Comparison of ENCODE assay signal across 8 cellular contexts in genomic region chr10:102782698-102783540, GRCh38. TPM values are rescaled to one million over a fixed set of nuclear protein-coding genes. Genes with fewer than 3 reads are reported as not detected.
DNase-seq lines count a peak whose midpoint lies in the region; ATAC-seq and TF ChIP-seq lines count a peak whose summit lies in the region.

No MANE protein-coding gene starts in this region.

- peak; percentile 78 to 85 for ATAC-seq in right cardiac atrium

- TF ChIP-seq CTCF in astrocyte of the cerebellum (IDR thresholded peaks at IDR 0.05; ENCODE audit: low read depth, low read length, missing control alignments) (no peak), sigmoid colon (IDR thresholded peaks at IDR 0.05) (peak in 1 of 4 experiments; percentile 16), GM10248 (IDR thresholded peaks at IDR 0.05; ENCODE audit: control extremely low read depth, extremely low read depth, low read depth, missing control alignments) (no peak)

- H3K4me1 ChIP-seq in right cardiac atrium (ENCODE audit: control insufficient read depth, insufficient read depth, low read length) (peaks cover 60% of the 10 kb centered on the region), sigmoid colon (peaks cover 0 to 92% (median 79%) of the 10 kb centered on the region in 4 donors)

- H3K27ac ChIP-seq in right cardiac atrium (ENCODE audit: low read length) (peak overlapping the region; percentile 87), sigmoid colon (peak overlapping the region; percentile 84 to 99 (median 94))

- H3K4me3 ChIP-seq in astrocyte of the cerebellum (ENCODE audit: low read depth, low read length) (no peak overlapping the region), right cardiac atrium (ENCODE audit: low read length) (no peak overlapping the region), sigmoid colon (peak overlapping the region in 2 of 4 donors; percentile 10 to 17)

- in situ Hi-C loops in astrocyte of the cerebellum (cut with HindIII; ENCODE audit: low sequenced_read_pairs): no loop called here

- TF ChIP-seq EP300 in sigmoid colon (IDR thresholded peaks at IDR 0.05): peak in 2 of 4 donors; percentile 82 to 91

- WGBS in right cardiac atrium: 17% methylated on average over 18 of the region's 18 CpGs
- 71 to 77% methylated on average over 18 of the region's 18 CpGs for WGBS in sigmoid colon, 2 donors

- H3K27me3 ChIP-seq in right cardiac atrium (ENCODE audit: control insufficient read depth, insufficient read depth) (no peaks in the 10 kb centered on the region), sigmoid colon (no peaks in the 10 kb centered on the region)

- POLR2A ChIA-PET in GM10248 (lab: Yijun Ruan, JAX): no interaction called here

- no peaks in the 10 kb centered on the region for H3K9me3 ChIP-seq in right cardiac atrium (ENCODE audit: control insufficient read depth, low read length)
- H3K9me3 ChIP-seq in sigmoid colon: no peaks in the 10 kb centered on the region

- DNase-seq in EL (peak; percentile 31), astrocyte of the cerebellum (ENCODE audit: low read depth) (peak; percentile 99), right cardiac atrium (peak; percentile 73 to 92 (median 85)), sigmoid colon (peak; percentile 95), NCI-H187 treated with DMSO at 0.1 percent for 48 hours (lab: John Stamatoyannopoulos, UW) (no peak), GM10248 (ENCODE audit: extremely low spot score) (no peak), DMS79 (lab: John Stamatoyannopoulos, UW) (no peak)
- no peak for DNase-seq in activated CD8-positive, alpha-beta memory T cell treated with anti-CD3 and anti-CD28 coated beads for 24 hours

- CTCF ChIA-PET in GM10248 (lab: Yijun Ruan, JAX): interaction anchor here (1.6 kb wide), 1 partner anchor 9 kb away, joined by 5 read pairs; no protein-coding TSS in a partner anchor

- no peaks in the 10 kb centered on the region for H3K36me3 ChIP-seq in sigmoid colon

- intact Hi-C loops in right cardiac atrium (cut with DNase I): no loop called here
- intact Hi-C loops in sigmoid colon (cut with DNase I): loop anchor here (2.0 kb wide), 1 partner anchor 18 kb away; no protein-coding TSS in a partner anchor

- TF ChIP-seq POLR2A in sigmoid colon (IDR thresholded peaks at IDR 0.05): peak in 1 of 2 donors; percentile 13

RNA-seq across cellular contexts. Expression of gene WBP1L, which starts 39.2 kb away (rescaled TPM):
- 10 to 100 TPM; 35.2 to 50.5 (median 37.8) TPM for total RNA-seq in right cardiac atrium
- 19.1 TPM for polyA plus RNA-seq in right cardiac atrium
- total RNA-seq in sigmoid colon: 100 to 1,000 TPM in 2 of 4 donors, 10 to 100 TPM in 2; 83.8 to 148 (median 115) TPM
- 10 to 100 TPM; 22.9 to 39.3 (median 25.8) TPM for polyA plus RNA-seq in sigmoid colon

RNA-seq across cellular contexts. Expression of gene CYP17A1, which starts 54.3 kb away (rescaled TPM):
- not detected for total RNA-seq in right cardiac atrium
- 0.11 TPM for polyA plus RNA-seq in right cardiac atrium
- not detected for total RNA-seq in sigmoid colon
- 1 to 10 TPM in 1 of 3 donors, under 1 TPM in 1, not detected in 1; 0.92 to 3.0 TPM for polyA plus RNA-seq in sigmoid colon

Comparison
In these comparisons a context has a peak if more than half of its experiments do, and no peak if none do; other contexts are left out.
1. DNase-seq: peak in EL (single experiment), astrocyte of the cerebellum (single experiment), right cardiac atrium (3 of 3) and sigmoid colon (single experiment); none in activated CD8-positive, alpha-beta memory T cell treated with anti-CD3 and anti-CD28 coated beads for 24 hours (single experiment), NCI-H187 treated with DMSO at 0.1 percent for 48 hours (single experiment), GM10248 (single experiment) and DMS79 (single experiment).